Comparison of ENCODE assay signal across 18 cellular contexts in genomic region chr6:4487538-4487937, GRCh38.
DNase-seq lines count a peak whose midpoint lies in the region; ATAC-seq and TF ChIP-seq lines count a peak whose summit lies in the region.
"Had no signal": no experiment of that assay in that cellular context is flagged by ENCODE, and none has a peak within 500 bp of the region (broad histone marks: within the 10 kb centered on the region; RNA-seq: fewer than 3 reads in every experiment).

No MANE protein-coding gene starts in this region.

- H3K4me1 Mint-ChIP-seq in H9: peaks cover 21 to 25% of the 10 kb centered on the region in 2 experiments
- H3K4me1 Mint-ChIP-seq in activated T-helper 17 cell treated with anti-CD3 and anti-CD28 coated beads, Interleukin-2, amount 50 U/mL, for 72 hours: no peaks in the 10 kb centered on the region
- peaks cover 0 to 3% (median 0%) of the 10 kb centered on the region in 4 donors for H3K4me1 Mint-ChIP-seq in naive thymus-derived CD8-positive, alpha-beta T cell
- H3K4me1 Mint-ChIP-seq: stimulated activated naive CD8-positive, alpha-beta T cell treated with anti-CD3 and anti-CD28 coated beads, Interleukin-15, amount 100 ng/mL, for 72 hours had no signal

- H3K27ac Mint-ChIP-seq in H9: peak overlapping the region in 1 of 3 experiments; percentile 96; a peak in 1 of 7 replicates
- H3K27ac Mint-ChIP-seq in activated T-helper 17 cell treated with anti-CD3 and anti-CD28 coated beads, Interleukin-2, amount 50 U/mL, for 72 hours: no peak overlapping the region
- H3K27ac Mint-ChIP-seq in naive thymus-derived CD8-positive, alpha-beta T cell: no peak overlapping the region
- H3K27ac Mint-ChIP-seq: activated naive CD4-positive, alpha-beta T cell treated with anti-CD3 and anti-CD28 coated beads, Interleukin-2, amount 50 U/mL, for 72 hours had no signal

- no CpG with 5 or more reads among the region's 2 CpGs for WGBS in H9 (ENCODE audit: extremely low coverage, insufficient read length, low lambda C conversion rate)

- H3K4me3 ChIP-seq in left lung: no peak overlapping the region
- H3K4me3 ChIP-seq in brain microvascular endothelial cell (ENCODE audit: low read depth, low read length): no peak overlapping the region
- H3K4me3 ChIP-seq: gastroesophageal sphincter had no signal

- H3K4me2 ChIP-seq in H9 (ENCODE audit: insufficient read depth, insufficient read length, low read length): no peak overlapping the region

- no peaks in the 10 kb centered on the region for H4K20me1 ChIP-seq in H9 (ENCODE audit: control insufficient read depth, insufficient read depth, insufficient read length)

- CTCF ChIA-PET in HEK293T (lab: Yijun Ruan, JAX): interaction anchor here (0.7 kb wide), 1 partner anchor 128 kb away, joined by 3 read pairs; no protein-coding TSS in a partner anchor

- no peak overlapping the region for H3K4ac ChIP-seq in H9 (ENCODE audit: low read depth, low read length)

- peaks cover 24 to 35% of the 10 kb centered on the region in 2 experiments for H3K9me3 Mint-ChIP-seq in H9
- peaks cover 11% of the 10 kb centered on the region for H3K9me3 Mint-ChIP-seq in activated T-helper 17 cell treated with anti-CD3 and anti-CD28 coated beads, Interleukin-2, amount 50 U/mL, for 72 hours
- H3K9me3 Mint-ChIP-seq in naive thymus-derived CD8-positive, alpha-beta T cell: peaks cover 6 to 34% (median 23%) of the 10 kb centered on the region in 9 donors

- H3K4me1 ChIP-seq in H9 (ENCODE audit: insufficient read depth, low read length): peaks cover 7% of the 10 kb centered on the region
- no peaks in the 10 kb centered on the region for H3K4me1 ChIP-seq in left lung
- H3K4me1 ChIP-seq: gastroesophageal sphincter had no signal

- H3K36me3 Mint-ChIP-seq in H9 (ENCODE audit: insufficient read depth in 1 of 3, low read depth in 3 of 3): peaks cover 27 to 47% (median 27%) of the 10 kb centered on the region in 3 experiments
- no peaks in the 10 kb centered on the region for H3K36me3 Mint-ChIP-seq in activated T-helper 17 cell treated with anti-CD3 and anti-CD28 coated beads, Interleukin-2, amount 50 U/mL, for 72 hours (ENCODE audit: low read depth)
- H3K36me3 Mint-ChIP-seq in naive thymus-derived CD8-positive, alpha-beta T cell: peaks cover 0 to 5% (median 3%) of the 10 kb centered on the region in 3 donors

- in situ Hi-C loops in Caki2 (cut with HindIII; ENCODE audit: low pct_unique_long_range_greater_than_20kb, low sequenced_read_pairs): no loop called here
- in situ Hi-C loops in brain microvascular endothelial cell (cut with HindIII; ENCODE audit: low pct_ligation_motif_present, low sequenced_read_pairs): no loop called here

- no peak overlapping the region for H2BK5ac ChIP-seq in H9 (ENCODE audit: insufficient read length, low read length)

- H3K36me3 ChIP-seq in left lung (no peaks in the 10 kb centered on the region), brain microvascular endothelial cell (replicated peaks) (no peaks in the 10 kb centered on the region)
- H3K36me3 ChIP-seq: gastroesophageal sphincter had no signal

- H3K27me3 ChIP-seq in H9 (ENCODE audit: insufficient read depth, low read length): no peaks in the 10 kb centered on the region
- no peaks in the 10 kb centered on the region for H3K27me3 ChIP-seq in left lung
- H3K27me3 ChIP-seq in brain microvascular endothelial cell (replicated peaks): no peaks in the 10 kb centered on the region

- H3T11ph ChIP-seq in H9 (ENCODE audit: low read length): no peak overlapping the region

- H3K9me3 ChIP-seq in H9 (ENCODE audit: control insufficient read depth, low read depth, low read length) (no peaks in the 10 kb centered on the region), left lung (peaks cover 0 to 29% of the 10 kb centered on the region in 2 donors)

- no peak overlapping the region for H2BK20ac ChIP-seq in H9 (ENCODE audit: low read depth, low read length, poor library complexity, severe bottlenecking)

- H3K23me2 ChIP-seq in H9 (ENCODE audit: insufficient read length, low read depth, low read length, poor library complexity, severe bottlenecking): no peaks in the 10 kb centered on the region

- intact Hi-C loops in left lung (cut with DNase I): no loop called here

- peak; percentile 76 for ATAC-seq in activated T-helper 17 cell treated with anti-CD3 and anti-CD28 coated beads, Interleukin-2, amount 50 U/mL, for 72 hours (replicated peaks)
- ATAC-seq in left lung (peak; percentile 65), HG03521 (IDR thresholded peaks at IDR 0.05; ENCODE audit: unreplicated experiment) (no peak)
- no peak for ATAC-seq in naive thymus-derived CD8-positive, alpha-beta T cell
- ATAC-seq: gastroesophageal sphincter; SK-N-SH treated with all-trans-retinoic acid at 6 μM for 48 hours; stimulated activated naive CD8-positive, alpha-beta T cell treated with anti-CD3 and anti-CD28 coated beads, Interleukin-15, amount 100 ng/mL, for 72 hours had no signal

- H2BK120ac ChIP-seq in H9 (ENCODE audit: low read depth, low read length, poor library complexity, severe bottlenecking): no peak overlapping the region

- no peak overlapping the region for H4K91ac ChIP-seq in H9 (ENCODE audit: insufficient read length, low read depth, low read length)

- no peak overlapping the region for H2BK12ac ChIP-seq in H9 (ENCODE audit: insufficient read length, low read depth, low read length)

- peak; percentile 95 for DNase-seq in Caki2 (ENCODE audit: low read depth)
- DNase-seq in H9: peak; percentile 69
- DNase-seq in left lung: peak in 1 of 2 donors; percentile 38
- DNase-seq in brain microvascular endothelial cell: no peak
- no peak for DNase-seq in HEK293T (ENCODE audit: extremely low spot score)
- no peak for DNase-seq in naive thymus-derived CD8-positive, alpha-beta T cell
- DNase-seq: DMS79 treated with DMSO at 0.1 percent for 48 hours; KG1; NCI-H146; occipital lobe; OCI-M1; stimulated activated naive CD8-positive, alpha-beta T cell treated with anti-CD3 and anti-CD28 coated beads, Interleukin-15, amount 100 ng/mL, for 72 hours had no signal

- H2AK5ac ChIP-seq in H9 (ENCODE audit: insufficient read length, low read length): no peak overlapping the region

- no peak overlapping the region for H3K56ac ChIP-seq in H9 (ENCODE audit: insufficient read length, low read depth, low read length)

- no peaks in the 10 kb centered on the region for H3K79me1 ChIP-seq in H9 (ENCODE audit: insufficient read depth, low read depth, low read length, poor library complexity, severe bottlenecking)

- H3K9ac ChIP-seq in H9 (ENCODE audit: extremely low read depth, insufficient read length, low read length): no peak overlapping the region

- no peak overlapping the region for H4K8ac ChIP-seq in H9 (replicated peaks; ENCODE audit: insufficient read length, low read depth, low read length)

- H2AFZ ChIP-seq in H9 (ENCODE audit: low read length): no peak overlapping the region

- no peak overlapping the region for H3K18ac ChIP-seq in H9 (ENCODE audit: insufficient read length, low read depth, low read length)

- H3K27me3 Mint-ChIP-seq in H9 (ENCODE audit: low read depth): peaks cover 8% of the 10 kb centered on the region
- peaks cover 9% of the 10 kb centered on the region for H3K27me3 Mint-ChIP-seq in activated T-helper 17 cell treated with anti-CD3 and anti-CD28 coated beads, Interleukin-2, amount 50 U/mL, for 72 hours
- H3K27me3 Mint-ChIP-seq in naive thymus-derived CD8-positive, alpha-beta T cell: peaks cover 0 to 22% (median 14%) of the 10 kb centered on the region in 5 donors

- no peak overlapping the region for H4K5ac ChIP-seq in H9 (ENCODE audit: insufficient read length, low read depth, low read length)

- H3K27ac ChIP-seq in H9 (ENCODE audit: insufficient read length, low read depth, low read length): no peak overlapping the region
- no peak overlapping the region for H3K27ac ChIP-seq in left lung
- H3K27ac ChIP-seq in brain microvascular endothelial cell: no peak overlapping the region
- H3K27ac ChIP-seq: gastroesophageal sphincter had no signal

- POLR2A ChIA-PET in HEK293T (lab: Yijun Ruan, JAX): no interaction called here
- POLR2A ChIA-PET in naive thymus-derived CD8-positive, alpha-beta T cell (lab: Charles Lee): no interaction called here

- no peak overlapping the region for H3K14ac ChIP-seq in H9 (ENCODE audit: insufficient read depth, low read length)

- H2BK15ac ChIP-seq in H9 (ENCODE audit: low read depth, low read length): no peak overlapping the region

- no peak for TF ChIP-seq CTCF in H9 (conservative IDR thresholded peaks at IDR 0.05)
- no peak for TF ChIP-seq CTCF in left lung (IDR thresholded peaks at IDR 0.05)
- no peak for TF ChIP-seq CTCF in brain microvascular endothelial cell (IDR thresholded peaks at IDR 0.05; ENCODE audit: low read depth, low read length, missing control alignments)

- peak overlapping the region in 1 of 2 experiments; percentile 17; a peak in 1 of 5 replicates for H3K4me3 Mint-ChIP-seq in H9
- H3K4me3 Mint-ChIP-seq in activated T-helper 17 cell treated with anti-CD3 and anti-CD28 coated beads, Interleukin-2, amount 50 U/mL, for 72 hours: no peak overlapping the region
- no peak overlapping the region for H3K4me3 Mint-ChIP-seq in naive thymus-derived CD8-positive, alpha-beta T cell
- H3K4me3 Mint-ChIP-seq: central memory CD8-positive, alpha-beta T cell; stimulated activated naive CD8-positive, alpha-beta T cell treated with anti-CD3 and anti-CD28 coated beads, Interleukin-15, amount 100 ng/mL, for 72 hours had no signal

- no peak overlapping the region for H3K23ac ChIP-seq in H9 (ENCODE audit: insufficient read length, low read depth, low read length)

- H3K79me2 ChIP-seq in H9 (ENCODE audit: insufficient read depth, low read length): no peaks in the 10 kb centered on the region

TF ChIP-seq in HEK293T, 16 proteins besides CTCF, POLR2A, EP300 and RAD21:
- TF ChIP-seq ZNF384 (IDR thresholded peaks at IDR 0.05) (no peak), TARDBP (IDR thresholded peaks at IDR 0.05) (no peak), FOXA1 (IDR thresholded peaks at IDR 0.05) (no peak), NFRKB (IDR thresholded peaks at IDR 0.05) (no peak), HDGF (IDR thresholded peaks at IDR 0.05; ENCODE audit: borderline replicate concordance) (no peak), ARNT (IDR thresholded peaks at IDR 0.05) (no peak), BHLHE40 (IDR thresholded peaks at IDR 0.05; ENCODE audit: borderline replicate concordance) (no peak), SUZ12 (IDR thresholded peaks at IDR 0.05) (no peak), FOXM1 (IDR thresholded peaks at IDR 0.05; ENCODE audit: borderline replicate concordance) (no peak), ELF4 (IDR thresholded peaks at IDR 0.05) (no peak), PKNOX1 (IDR thresholded peaks at IDR 0.05) (no peak), L3MBTL2 (conservative IDR thresholded peaks at IDR 0.05) (no peak)
TF ChIP-seq in HEK293T: peak in this region for 0.

Comparison
In these comparisons a context has a peak if more than half of its experiments do, and no peak if none do; other contexts are left out.
1. DNase-seq: peak in Caki2 (single experiment) and H9 (single experiment); none in brain microvascular endothelial cell (single experiment), HEK293T (single experiment) and naive thymus-derived CD8-positive, alpha-beta T cell (0 of 10).
2. ATAC-seq: peak in activated T-helper 17 cell treated with anti-CD3 and anti-CD28 coated beads, Interleukin-2, amount 50 U/mL, for 72 hours (single experiment) and left lung (single experiment); none in naive thymus-derived CD8-positive, alpha-beta T cell (0 of 2) and HG03521 (single experiment).